10 cellular contexts compared by ENCODE assay signal in genomic region chr21:42465008-42465878, GRCh38. TPM values are rescaled to one million over a fixed set of nuclear protein-coding genes. Genes with fewer than 3 reads are reported as not detected.
DNase-seq lines count a peak whose midpoint lies in the region; ATAC-seq and TF ChIP-seq lines count a peak whose summit lies in the region.
"Had no signal": no experiment of that assay in that cellular context is flagged by ENCODE, and none has a peak within 500 bp of the region (broad histone marks: within the 10 kb centered on the region; RNA-seq: fewer than 3 reads in every experiment).

No MANE protein-coding gene starts in this region.

- no peaks in the 10 kb centered on the region for H3K27me3 ChIP-seq in GM06990 (replicated peaks; ENCODE audit: control insufficient read depth, insufficient read depth, low read length)

- no peak for TF ChIP-seq CTCF in GM06990 (IDR thresholded peaks at IDR 0.05; ENCODE audit: insufficient read depth, low read length, poor library complexity, severe bottlenecking)

- no peak overlapping the region; the same call in 1 of the 2 replicates for H3K4me3 ChIP-seq in GM06990 (replicated peaks; ENCODE audit: low read depth, low read length)
- H3K4me3 ChIP-seq: prostate gland had no signal

- ATAC-seq in HG02678 (IDR thresholded peaks at IDR 0.05; ENCODE audit: unreplicated experiment): peak; percentile 35

- DNase-seq in GM06990 (ENCODE audit: extremely low read depth, insufficient read length): peak; percentile 62
- DNase-seq in UCSD-AML1 (lab: John Stamatoyannopoulos, UW; ENCODE audit: unreplicated experiment): peak; percentile 77
- peak; percentile 46 for DNase-seq in mucosa of gallbladder (ENCODE audit: low spot score)
- DNase-seq in NCI-H526 treated with DMSO at 0.1 percent for 48 hours (lab: John Stamatoyannopoulos, UW): no peak
- DNase-seq in hippocampal formation (lab: John Stamatoyannopoulos, UW): no peak
- no peak for DNase-seq in activated CD4-positive, alpha-beta T cell treated with anti-CD3 and anti-CD28 coated beads for 1 hour
- no peak for DNase-seq in NCI-H774 (lab: John Stamatoyannopoulos, UW)
- DNase-seq: SHP77 had no signal

- H3K36me3 ChIP-seq in GM06990 (ENCODE audit: control insufficient read depth, insufficient read depth, low read length): no peaks in the 10 kb centered on the region
- H3K36me3 ChIP-seq: prostate gland had no signal

RNA-seq across cellular contexts. Expression of gene RSPH1, which starts 30.8 kb away (rescaled TPM):
- 5.6 TPM for total RNA-seq in mucosa of gallbladder

RNA-seq across cellular contexts. Expression of gene SLC37A1, which starts 48.4 kb away (rescaled TPM):
- total RNA-seq in mucosa of gallbladder: 56.2 TPM

Comparison
In these comparisons a context has a peak if more than half of its experiments do, and no peak if none do; other contexts are left out.
1. DNase-seq: peak in GM06990 (single experiment), UCSD-AML1 (single experiment) and mucosa of gallbladder (single experiment); none in NCI-H526 treated with DMSO at 0.1 percent for 48 hours (single experiment), hippocampal formation (0 of 2), activated CD4-positive, alpha-beta T cell treated with anti-CD3 and anti-CD28 coated beads for 1 hour (single experiment) and NCI-H774 (single experiment).